In the genomic region with DNA sequence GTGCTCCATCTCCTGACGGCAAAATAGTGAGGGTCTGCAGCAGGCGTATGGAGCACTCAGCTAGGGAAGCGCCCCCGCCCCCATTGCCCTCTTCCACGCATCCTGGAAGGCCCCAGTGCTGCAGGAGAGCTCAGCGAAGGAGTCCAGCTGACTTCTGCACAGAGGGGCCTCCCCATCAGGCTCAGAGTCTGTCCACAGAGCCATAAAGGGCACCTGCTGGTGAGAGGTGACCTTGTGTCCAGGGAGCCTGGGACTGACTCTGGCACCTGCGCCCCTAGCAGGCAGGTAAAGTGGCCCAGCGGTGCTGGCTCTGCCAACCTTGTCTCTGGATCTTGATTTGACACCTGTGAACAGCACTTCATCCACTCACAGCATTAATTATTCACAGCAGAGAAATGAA, we compare ENCODE assay signal across 17 cellular contexts. TPM values are rescaled to one million over a fixed set of nuclear protein-coding genes. Genes with fewer than 3 reads are reported as not detected.
DNase-seq lines count a peak whose midpoint lies in the region; ATAC-seq, FAIRE-seq and TF ChIP-seq lines count a peak whose summit lies in the region.
"Had no signal": no experiment of that assay in that cellular context is flagged by ENCODE, and none has a peak within 500 bp of the region (broad histone marks: within the 10 kb centered on the region; RNA-seq: fewer than 3 reads in every experiment).

No MANE protein-coding gene starts in this region.

- 94% methylated on average over 8 of the region's 8 CpGs for WGBS in GM12878 (ENCODE audit: insufficient coverage, insufficient replicate concordance, low lambda C conversion rate, missing lambda C conversion rate)

- peaks cover 73% of the 10 kb centered on the region for H3K36me3 Mint-ChIP-seq in stimulated activated memory B cell treated with anti-CD40 and anti-IgM and Interleukin-4, amounts not matched to agents 10 μg/mL and 1 μg/mL and 100 μg/mL, for 72 hours
- peaks cover 2% of the 10 kb centered on the region for H3K36me3 Mint-ChIP-seq in chondrocyte (ENCODE audit: low read depth)

- H3K27ac ChIP-seq in MM.1S (ENCODE audit: low read length) (peak overlapping the region; percentile 98; the same call in 1 of the 2 replicates), GM12878 (ENCODE audit: control insufficient read depth, insufficient read depth) (peak overlapping the region; percentile 39), left ventricle myocardium inferior (replicated peaks) (no peak overlapping the region)
- H3K27ac ChIP-seq: C4-2B, HL-60 had no signal

- H3K36me3 ChIP-seq in MM.1S (replicated peaks; ENCODE audit: insufficient read depth, low read length) (peaks cover 6% of the 10 kb centered on the region; the same call in 1 of the 2 replicates), GM12878 (ENCODE audit: control insufficient read depth in 2 of 2, insufficient read depth in 2 of 2, low read length in 1 of 2) (peaks cover 10 to 25% of the 10 kb centered on the region in 2 experiments; a peak in 3 of 4 replicates), left ventricle myocardium inferior (peaks cover 6% of the 10 kb centered on the region)

- H3K79me2 ChIP-seq in MM.1S (ENCODE audit: low read length) (peaks cover 74% of the 10 kb centered on the region), GM12878 (ENCODE audit: control insufficient read depth, insufficient read depth, low read length) (peaks cover 80% of the 10 kb centered on the region)

- SMC1A ChIA-PET in GM12878 (lab: Charles Lee; ENCODE audit: uncharacterized antibody, unreplicated experiment), result interaction anchor here (1.3 to 21.7 kb wide), 6 partner anchors 9 to 54 kb away, joined by 3 to 354 read pairs (median 22); no protein-coding TSS in a partner anchor

- peak overlapping the region; percentile 21 for H3K4me3 Mint-ChIP-seq in stimulated activated memory B cell treated with anti-CD40 and anti-IgM and Interleukin-4, amounts not matched to agents 10 μg/mL and 1 μg/mL and 100 μg/mL, for 72 hours
- no peak overlapping the region for H3K4me3 Mint-ChIP-seq in chondrocyte (ENCODE audit: unreplicated experiment)

- H4K20me1 ChIP-seq in MM.1S (ENCODE audit: insufficient read depth, low read length) (no peaks in the 10 kb centered on the region), GM12878 (ENCODE audit: control insufficient read depth, insufficient read depth) (no peaks in the 10 kb centered on the region)

- no peaks in the 10 kb centered on the region for H3K27me3 ChIP-seq in MM.1S (replicated peaks; ENCODE audit: insufficient read depth, low read length)
- H3K27me3 ChIP-seq in GM12878 (replicated peaks in 1 of 2; ENCODE audit: control insufficient read depth in 2 of 2, insufficient read depth in 2 of 2, low read length in 1 of 2), result no peaks in the 10 kb centered on the region
- no peaks in the 10 kb centered on the region for H3K27me3 ChIP-seq in left ventricle myocardium inferior (ENCODE audit: low read depth)

- in situ Hi-C loops in GM12878 (cut with MboI), result no loop called here

- CTCF ChIA-PET in GM12878 (lab: Yijun Ruan, JAX), result interaction anchor here (2.1 to 5.8 kb wide), 3 partner anchors 9 to 204 kb away, joined by 6 to 67 read pairs (median 7); no protein-coding TSS in a partner anchor

- ATAC-seq in GM12878, result no peak
- no peak for ATAC-seq in stimulated activated memory B cell treated with anti-CD40 and anti-IgM and Interleukin-4, amounts not matched to agents 10 μg/mL and 1 μg/mL and 100 μg/mL, for 72 hours

- H2AFZ ChIP-seq in MM.1S (ENCODE audit: low read length) (no peak overlapping the region), GM12878 (ENCODE audit: control insufficient read depth, low read depth, low read length) (no peak overlapping the region)

- DNase-seq in NCI-H345 (lab: John Stamatoyannopoulos, UW) (peak; percentile 19), NCI-H345 treated with DMSO at 0.1 percent for 48 hours (lab: John Stamatoyannopoulos, UW; ENCODE audit: unreplicated experiment) (no peak), MM.1S (no peak), GM12878 (ENCODE audit: low read depth, low spot score) (no peak), left ventricle myocardium inferior (no peak), NCI-H2227 (lab: John Stamatoyannopoulos, UW; ENCODE audit: unreplicated experiment) (no peak), chondrocyte (ENCODE audit: low spot score) (no peak)
- DNase-seq: Caco-2, KG1, NCI-H2081 treated with DMSO at 0.1 percent for 48 hours, NCI-H2227 treated with DMSO at 0.1 percent for 48 hours, NCI-H748 treated with DMSO at 0.1 percent for 48 hours, OCI-M1, RPMI8226 had no signal

- no peaks in the 10 kb centered on the region for H3K27me3 Mint-ChIP-seq in stimulated activated memory B cell treated with anti-CD40 and anti-IgM and Interleukin-4, amounts not matched to agents 10 μg/mL and 1 μg/mL and 100 μg/mL, for 72 hours
- no peaks in the 10 kb centered on the region for H3K27me3 Mint-ChIP-seq in chondrocyte (ENCODE audit: low read depth)

- no peak for FAIRE-seq in GM12878 (lab: Jason Lieb, UNC)

- H3K9me2 ChIP-seq in MM.1S (replicated peaks; ENCODE audit: insufficient read depth, low read length), result no peaks in the 10 kb centered on the region

- POLR2A ChIA-PET in GM12878 (lab: Charles Lee), result interaction anchor here (0.8 to 9.8 kb wide), 2 partner anchors 9 to 20 kb away, joined by 3 to 122 read pairs; no protein-coding TSS in a partner anchor

- H3K4me3 ChIP-seq in MM.1S (ENCODE audit: low read length) (no peak overlapping the region), GM12878 (no peak overlapping the region), left ventricle myocardium inferior (no peak overlapping the region)

- TF ChIP-seq CTCF in MM.1S (IDR thresholded peaks at IDR 0.05; ENCODE audit: low read length) (no peak), GM12878 (IDR thresholded peaks at IDR 0.05 in 2 of 3, conservative IDR thresholded peaks at IDR 0.05 in 1 of 3; ENCODE audit: control insufficient read depth in 2 of 3, extremely low read depth in 1 of 3, insufficient read depth in 1 of 3, low read depth in 3 of 3, low read length in 3 of 3) (no peak), left ventricle myocardium inferior (IDR thresholded peaks at IDR 0.05; ENCODE audit: borderline replicate concordance) (no peak), chondrocyte (IDR thresholded peaks at IDR 0.05) (no peak)

- H3K4me1 Mint-ChIP-seq in stimulated activated memory B cell treated with anti-CD40 and anti-IgM and Interleukin-4, amounts not matched to agents 10 μg/mL and 1 μg/mL and 100 μg/mL, for 72 hours, result peaks cover 84% of the 10 kb centered on the region
- H3K4me1 Mint-ChIP-seq in chondrocyte (ENCODE audit: low read depth), result peaks cover 41% of the 10 kb centered on the region

- no peak for TF ChIP-seq EP300 in GM12878 (IDR thresholded peaks at IDR 0.05; ENCODE audit: borderline replicate concordance in 1 of 2, control insufficient read depth in 1 of 2, low read depth in 2 of 2, low read length in 2 of 2)

- H3K27ac Mint-ChIP-seq in stimulated activated memory B cell treated with anti-CD40 and anti-IgM and Interleukin-4, amounts not matched to agents 10 μg/mL and 1 μg/mL and 100 μg/mL, for 72 hours, result peak overlapping the region; percentile 96
- H3K27ac Mint-ChIP-seq in chondrocyte (ENCODE audit: unreplicated experiment), result no peak overlapping the region

- RAD21 ChIA-PET in GM12878 (lab: Charles Lee; ENCODE audit: unreplicated experiment), result interaction anchor here (1.0 to 6.9 kb wide), 4 partner anchors 11 to 55 kb away, joined by 4 to 150 read pairs (median 42); no protein-coding TSS in a partner anchor

- H3K9me3 ChIP-seq in MM.1S (replicated peaks; ENCODE audit: insufficient read depth, low read length), result no peaks in the 10 kb centered on the region
- H3K9me3 ChIP-seq in GM12878 (replicated peaks; ENCODE audit: control insufficient read depth, insufficient read depth, low read length), result no peaks in the 10 kb centered on the region
- H3K9me3 ChIP-seq in left ventricle myocardium inferior (replicated peaks), result no peaks in the 10 kb centered on the region
- H3K9me3 ChIP-seq: Caco-2 had no signal

- no TSS peak for BruUV-seq in GM12878 (replicated peaks; lab: Mats Ljungman, UMichigan)

- intact Hi-C loops in GM12878 (cut with micrococcal nuclease; ENCODE audit: unreplicated experiment) (no loop called here), left ventricle myocardium inferior (cut with micrococcal nuclease) (no loop called here)

- H3K9ac ChIP-seq in MM.1S (ENCODE audit: low read length) (no peak overlapping the region), GM12878 (ENCODE audit: control insufficient read depth, insufficient read depth, low read length) (no peak overlapping the region)

- H3K4me1 ChIP-seq in MM.1S (ENCODE audit: low read length) (peaks cover 94% of the 10 kb centered on the region), GM12878 (ENCODE audit: control insufficient read depth, insufficient read depth, low read length) (peaks cover 86% of the 10 kb centered on the region), left ventricle myocardium inferior (peaks cover 39% of the 10 kb centered on the region)
- H3K4me1 ChIP-seq: Caco-2 had no signal

- TF ChIP-seq RAD21 in GM12878 (IDR thresholded peaks at IDR 0.05; ENCODE audit: insufficient read depth, low read depth, low read length), result no peak

- H3K9me3 Mint-ChIP-seq in stimulated activated memory B cell treated with anti-CD40 and anti-IgM and Interleukin-4, amounts not matched to agents 10 μg/mL and 1 μg/mL and 100 μg/mL, for 72 hours, result no peaks in the 10 kb centered on the region
- H3K9me3 Mint-ChIP-seq in chondrocyte (ENCODE audit: low read depth), result no peaks in the 10 kb centered on the region

- H3K4me2 ChIP-seq in MM.1S (ENCODE audit: low read depth, low read length) (peak overlapping the region; percentile 60; the same call in 1 of the 2 replicates), GM12878 (ENCODE audit: control insufficient read depth, insufficient read depth) (peak overlapping the region; percentile 50; the same call in 1 of the 2 replicates)

- H3F3A ChIP-seq in MM.1S (ENCODE audit: insufficient read depth, low read length), result peaks cover 92% of the 10 kb centered on the region

- TF ChIP-seq POLR2A in GM12878 (IDR thresholded peaks at IDR 0.05; ENCODE audit: low read depth, low read length), result peak; percentile 50

RNA-seq across cellular contexts. Expression of gene VOPP1, which starts 59.7 kb away (rescaled TPM):
- total RNA-seq in GM12878 (2013; cell fraction: nucleolus; rRNA removed), result 130 and 131 TPM in 2 replicates
- total RNA-seq in GM12878 (2014; rRNA removed) (198 and 200 TPM in 2 replicates), GM12878 (2014; rRNA removed; fragmentation: Illumina TruSeq; extraction: Trizol) (135 and 144 TPM in 2 replicates), GM12878 (2021) (205 and 206 TPM in 2 replicates), left ventricle myocardium inferior (23.7 TPM), chondrocyte (69.2 to 78.5 TPM (median 71.6 TPM) in 3 replicates)
- polyA plus RNA-seq in GM12878 (2011; ENCODE audit: low read depth), result 123 TPM
- polyA plus RNA-seq in GM12878 (2011; rRNA removed) (101 and 118 TPM in 2 replicates), GM12878 (2014; fragmentation: Illumina TruSeq; extraction: Trizol) (116 and 141 TPM in 2 replicates), GM12878 (2014; fragmentation: Nextera tagmentation; extraction: Ambion mirVana) (10 to 100 TPM; 32.8 to 78.5 TPM), GM12878 (2014; rRNA removed) (203 and 212 TPM in 2 replicates), GM12878 (2016; fragmentation: Nextera tagmentation; extraction: Ambion mirVana) (10 to 100 TPM; 54.4 to 71.5 TPM)
- polyA plus RNA-seq in GM12878 (2011; cell fraction: cytosol; rRNA removed), result 103 and 118 TPM in 2 replicates
- polyA plus RNA-seq in GM12878 (2011; cell fraction: nucleus; rRNA removed), result 51.0 and 62.5 TPM in 2 replicates
- polyA plus RNA-seq in GM12878 (2012), result 135 and 137 TPM in 2 replicates
- 139 and 160 TPM in 2 replicates for polyA minus RNA-seq in GM12878 (2011; rRNA and poly(A)+ RNA removed)
- 60.1 and 81.5 TPM in 2 replicates for polyA minus RNA-seq in GM12878 (2011; cell fraction: cytosol; rRNA and poly(A)+ RNA removed)
- 37.2 and 80.3 TPM in 2 replicates for polyA minus RNA-seq in GM12878 (2011; cell fraction: nucleus; rRNA and poly(A)+ RNA removed)
